19 cellular contexts compared by ENCODE assay signal in the genomic region with DNA sequence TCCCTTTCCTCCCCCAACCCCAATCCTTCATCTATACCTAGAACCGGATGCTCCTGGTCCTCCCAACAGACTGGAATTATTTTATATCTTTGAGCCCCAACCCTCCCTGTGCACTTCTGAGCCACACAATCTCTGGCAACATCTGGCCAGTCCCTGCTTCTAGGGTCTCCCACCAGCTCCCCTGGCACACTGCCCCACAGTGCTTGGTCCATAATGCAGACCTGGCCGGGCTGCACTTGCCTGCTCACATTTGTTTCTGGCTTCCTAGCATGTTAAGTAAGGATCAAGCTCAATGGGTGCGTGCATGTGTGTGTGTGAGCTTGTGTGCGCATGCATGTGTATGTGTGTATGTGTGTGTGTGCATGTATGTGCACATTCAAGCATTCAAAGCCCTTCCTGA.
"Had no signal": no experiment of that assay in that cellular context is flagged by ENCODE, and none has a peak within 500 bp of the region (broad histone marks: within the 10 kb centered on the region; RNA-seq: fewer than 3 reads in every experiment).

No MANE protein-coding gene starts in this region.

- H3K4me3 ChIP-seq: ascending aorta, coronary artery, lung, upper lobe of right lung had no signal

- H3K4me3 Mint-ChIP-seq: activated naive CD4-positive, alpha-beta T cell treated with anti-CD3 and anti-CD28 coated beads, Interleukin-2, amount 50 U/mL, for 24 hours; endodermal cell; natural killer cell treated with Interleukin-12 subunit alpha and Interleukin-12 subunit beta and Interleukin-15 and Interleukin-18, amount 100 ng/mL, for 72 hours; stimulated activated naive B cell treated with anti-CD40 and anti-IgM and Interleukin-4, amounts not matched to agents 10 μg/mL and 1 μg/mL and 100 μg/mL, for 72 hours; WTC11 had no signal

- H3K4me1 ChIP-seq: ascending aorta, upper lobe of right lung had no signal

- H3K27ac ChIP-seq: ascending aorta, brain microvascular endothelial cell, coronary artery, epithelial cell of prostate, upper lobe of right lung had no signal

- H3K27ac Mint-ChIP-seq: activated naive CD4-positive, alpha-beta T cell treated with anti-CD3 and anti-CD28 coated beads, Interleukin-2, amount 50 U/mL, for 24 hours; endodermal cell; stimulated activated naive B cell treated with anti-CD40 and anti-IgM and Interleukin-4, amounts not matched to agents 10 μg/mL and 1 μg/mL and 100 μg/mL, for 72 hours; WTC11 had no signal

- FAIRE-seq: small intestine had no signal

- H3K36me3 ChIP-seq: upper lobe of right lung had no signal

- H3K36me3 Mint-ChIP-seq: natural killer cell treated with Interleukin-12 subunit alpha and Interleukin-12 subunit beta and Interleukin-15 and Interleukin-18, amount 100 ng/mL, for 72 hours; WTC11 had no signal

- H3K27me3 Mint-ChIP-seq: activated naive CD4-positive, alpha-beta T cell treated with anti-CD3 and anti-CD28 coated beads, Interleukin-2, amount 50 U/mL, for 24 hours; natural killer cell treated with Interleukin-12 subunit alpha and Interleukin-12 subunit beta and Interleukin-15 and Interleukin-18, amount 100 ng/mL, for 72 hours; stimulated activated naive B cell treated with anti-CD40 and anti-IgM and Interleukin-4, amounts not matched to agents 10 μg/mL and 1 μg/mL and 100 μg/mL, for 72 hours had no signal

- H3K9me3 Mint-ChIP-seq: activated naive CD4-positive, alpha-beta T cell treated with anti-CD3 and anti-CD28 coated beads, Interleukin-2, amount 50 U/mL, for 24 hours; endodermal cell; natural killer cell treated with Interleukin-12 subunit alpha and Interleukin-12 subunit beta and Interleukin-15 and Interleukin-18, amount 100 ng/mL, for 72 hours; stimulated activated naive B cell treated with anti-CD40 and anti-IgM and Interleukin-4, amounts not matched to agents 10 μg/mL and 1 μg/mL and 100 μg/mL, for 72 hours; WTC11 had no signal

- DNase-seq: activated CD4-positive, alpha-beta T cell treated with anti-CD3 and anti-CD28 coated beads, Interleukin-2, amount 50 U/mL, for 48 hours; activated gamma-delta T cell treated with Interleukin-2 at 50 U/mL for 16 hours; brain microvascular endothelial cell; central memory CD4-positive, alpha-beta T cell; endodermal cell; small intestine; stimulated activated CD4-positive, alpha-beta T cell treated with anti-CD3 and anti-CD28 coated beads, Interleukin-15, amount 100 ng/mL, for 24 hours; stimulated activated naive B cell treated with anti-CD40 and anti-IgM and Interleukin-4, amounts not matched to agents 10 μg/mL and 1 μg/mL and 100 μg/mL, for 72 hours; T1000; upper lobe of right lung had no signal

- ATAC-seq: left lobe of liver; natural killer cell treated with Interleukin-12 subunit alpha and Interleukin-12 subunit beta and Interleukin-15 and Interleukin-18, amount 100 ng/mL, for 72 hours; sciatic nerve; upper lobe of right lung had no signal

- H3K27me3 ChIP-seq: ascending aorta, brain microvascular endothelial cell, upper lobe of right lung had no signal

- H3K9me3 ChIP-seq: ascending aorta, upper lobe of right lung had no signal
